ENCODE assay signal across 19 cellular contexts in genomic region chr2:65371094-65371474, GRCh38.
DNase-seq lines count a peak whose midpoint lies in the region; ATAC-seq, FAIRE-seq and TF ChIP-seq lines count a peak whose summit lies in the region.
"Had no signal": no experiment of that assay in that cellular context is flagged by ENCODE, and none has a peak within 500 bp of the region (broad histone marks: within the 10 kb centered on the region; RNA-seq: fewer than 3 reads in every experiment).

No MANE protein-coding gene starts in this region.

- no peak overlapping the region for H4K91ac ChIP-seq in neuronal stem cell (ENCODE audit: low read depth, low read length, poor library complexity)

- no peak overlapping the region for H3K23ac ChIP-seq in neuronal stem cell (ENCODE audit: low read depth, low read length, poor library complexity)

- no peak overlapping the region for H3K18ac ChIP-seq in neuronal stem cell (ENCODE audit: low read length)

- TF ChIP-seq RAD21 in HepG2 (CRISPR knock-in tag; IDR thresholded peaks at IDR 0.05): no peak

- no peak overlapping the region for H4K8ac ChIP-seq in neuronal stem cell (ENCODE audit: low read depth, low read length)

- no peak for DNase-seq in HepG2 (ENCODE audit: low spot score)
- DNase-seq in right lobe of liver: no peak
- DNase-seq in dorsolateral prefrontal cortex: no peak
- no peak for DNase-seq in neuronal stem cell (ENCODE audit: low spot score)
- no peak for DNase-seq in NOMO-1 treated with dmso at 0.1 percent for 144 hours (lab: John Stamatoyannopoulos, UW; ENCODE audit: unreplicated experiment)
- DNase-seq in AG08396 (ENCODE audit: low spot score): no peak
- no peak for DNase-seq in NCI-H1092 treated with DMSO at 0.1 percent for 48 hours (lab: John Stamatoyannopoulos, UW)
- no peak for DNase-seq in COLO668 (lab: John Stamatoyannopoulos, UW; ENCODE audit: unreplicated experiment)
- DNase-seq: activated CD4-positive, alpha-beta T cell treated with anti-CD3 and anti-CD28 coated beads, Interleukin-2, amount 50 U/mL, for 4 hours; activated naive CD4-positive, alpha-beta T cell; anterior cingulate cortex; CD8-positive, alpha-beta T cell; DND-41; kidney glomerular epithelial cell; small intestine; stimulated activated CD8-positive, alpha-beta memory T cell treated with anti-CD3 and anti-CD28 coated beads, Interleukin-4, amount 100 ng/mL, for 48 hours; T-helper 1 cell; thyroid gland had no signal

- intact Hi-C loops in HepG2 (cut with micrococcal nuclease; ENCODE audit: unreplicated experiment) (no loop called here), right lobe of liver (cut with DNase I) (loop anchor here in 1 of 2 donors (10.0 kb wide), 1 partner anchor 64 kb away; the partner anchor contains the start of gene SPRED2), dorsolateral prefrontal cortex (cut with DNase I) (no loop called here)

- 80% methylated on average over 2 of the region's 2 CpGs for WGBS in HepG2 (ENCODE audit: low lambda C conversion rate)
- 70% methylated on average over 2 of the region's 2 CpGs for WGBS in right lobe of liver (ENCODE audit: insufficient coverage, low coverage, low lambda C conversion rate, missing lambda C conversion rate)
- no CpG with 5 or more reads among the region's 2 CpGs for WGBS in neuronal stem cell (ENCODE audit: extremely low coverage in 2 of 2, insufficient read length in 2 of 2, insufficient replicate concordance in 1 of 2), 2 donors

- H3K4me2 ChIP-seq in HepG2 (ENCODE audit: low read depth, low read length) (peak overlapping the region; percentile 43), neuronal stem cell (ENCODE audit: insufficient read depth, low read length, poor library complexity, severe bottlenecking) (peak overlapping the region; percentile 28)
- H3K4me2 ChIP-seq: GM23338 had no signal

- H4K20me1 ChIP-seq in HepG2 (ENCODE audit: insufficient read depth, low read length): peaks cover 4% of the 10 kb centered on the region; the same call in 1 of the 2 replicates

- no peak overlapping the region for H3K14ac ChIP-seq in neuronal stem cell (ENCODE audit: low read length)

- H3K27me3 ChIP-seq in HepG2 (ENCODE audit: control insufficient read depth in 1 of 2, insufficient read depth in 2 of 2, low read length in 2 of 2) (no peaks in the 10 kb centered on the region), right lobe of liver (no peaks in the 10 kb centered on the region), dorsolateral prefrontal cortex (no peaks in the 10 kb centered on the region), neuronal stem cell (ENCODE audit: control insufficient read depth in 3 of 3, insufficient read depth in 3 of 3, low read depth in 1 of 3, low read length in 3 of 3) (no peaks in the 10 kb centered on the region)
- H3K27me3 ChIP-seq: thyroid gland had no signal

- H3K79me2 ChIP-seq in HepG2 (ENCODE audit: insufficient read depth, low read length): peaks cover 95% of the 10 kb centered on the region

- H3K27ac ChIP-seq in HepG2 (ENCODE audit: extremely low read length, insufficient read depth, low read length): peak overlapping the region; percentile 67
- peak overlapping the region in 1 of 3 donors; percentile 87 for H3K27ac ChIP-seq in right lobe of liver
- H3K27ac ChIP-seq in dorsolateral prefrontal cortex: peak overlapping the region in 58 of 59 donors; percentile 0 to 83 (median 60)
- peak overlapping the region; percentile 15 for H3K27ac ChIP-seq in neuronal stem cell (replicated peaks; ENCODE audit: low read length)

- no peak overlapping the region for H2AFZ ChIP-seq in HepG2 (ENCODE audit: low read length)
- no peak overlapping the region for H2AFZ ChIP-seq in neuronal stem cell (ENCODE audit: low read length)
- H2AFZ ChIP-seq: GM23338 had no signal

- no peak overlapping the region for H2BK15ac ChIP-seq in neuronal stem cell (ENCODE audit: low read length)

- H3K4me3 ChIP-seq in HepG2 (replicated peaks in 1 of 3; ENCODE audit: insufficient read depth in 1 of 3, low read depth in 2 of 3, low read length in 3 of 3) (no peak overlapping the region), right lobe of liver (no peak overlapping the region), dorsolateral prefrontal cortex (peak overlapping the region in 5 of 59 donors; percentile 0 to 18 (median 6)), neuronal stem cell (ENCODE audit: low read length in 2 of 2) (no peak overlapping the region)
- H3K4me3 ChIP-seq: GM23338, thyroid gland had no signal

- H3K4me1 ChIP-seq in HepG2 (ENCODE audit: insufficient read depth, low read length) (peaks cover 100% of the 10 kb centered on the region), right lobe of liver (peaks cover 0 to 65% (median 26%) of the 10 kb centered on the region in 4 donors), neuronal stem cell (ENCODE audit: control insufficient read depth in 2 of 2, insufficient read depth in 1 of 2, low read depth in 1 of 2, low read length in 2 of 2) (peaks cover 19 to 39% of the 10 kb centered on the region in 2 donors)

- POLR2A ChIA-PET in HepG2 (lab: Yijun Ruan, JAX): interaction anchor here (1.0 to 5.2 kb wide), 7 partner anchors 8 to 71 kb away, joined by 3 to 66 read pairs (median 5); partner anchors contain the start of gene SPRED2

- H3K4ac ChIP-seq in neuronal stem cell (ENCODE audit: low read length): no peak overlapping the region

- H2BK12ac ChIP-seq in neuronal stem cell (ENCODE audit: low read length): no peak overlapping the region

- BruUV-seq in HepG2 (replicated peaks; lab: Mats Ljungman, UMichigan): no TSS peak

- no peaks in the 10 kb centered on the region for H3K79me1 ChIP-seq in neuronal stem cell (ENCODE audit: low read depth, low read length)

- H3K9ac ChIP-seq in HepG2 (ENCODE audit: insufficient read depth, low read depth, low read length) (no peak overlapping the region), neuronal stem cell (ENCODE audit: low read depth, low read length, poor library complexity) (no peak overlapping the region)

- no peak overlapping the region for H2AK5ac ChIP-seq in neuronal stem cell (ENCODE audit: low read depth, low read length)

- H2BK120ac ChIP-seq in neuronal stem cell (ENCODE audit: low read depth, low read length): no peak overlapping the region

- ATAC-seq in HepG2 (no peak), right lobe of liver (no peak)
- ATAC-seq: CD8-positive, alpha-beta T cell; GM23338 had no signal

- H2BK5ac ChIP-seq in neuronal stem cell (ENCODE audit: low read length): no peak overlapping the region

- no peak for TF ChIP-seq EP300 in HepG2 (IDR thresholded peaks at IDR 0.05; ENCODE audit: low read depth in 2 of 2, low read length in 2 of 2)
- no peak for TF ChIP-seq EP300 in HepG2 (CRISPR knock-in tag; IDR thresholded peaks at IDR 0.05; ENCODE audit: borderline replicate concordance)

- in situ Hi-C loops in HepG2 (cut with HindIII; ENCODE audit: extremely low pct_ligation_motif_present, low pct_unique_long_range_greater_than_20kb): no loop called here

- no peak for TF ChIP-seq POLR2A in HepG2 (IDR thresholded peaks at IDR 0.05; ENCODE audit: insufficient read depth in 1 of 2, low read depth in 2 of 2, low read length in 2 of 2)
- TF ChIP-seq POLR2A in right lobe of liver (IDR thresholded peaks at IDR 0.05): no peak

- TF ChIP-seq CTCF in HepG2 (CRISPR knock-in tag; IDR thresholded peaks at IDR 0.05) (no peak), right lobe of liver (IDR thresholded peaks at IDR 0.05) (no peak), dorsolateral prefrontal cortex (IDR thresholded peaks at IDR 0.05 in 54 of 56, conservative IDR thresholded peaks at IDR 0.05 in 2 of 56; ENCODE audit: low read depth in 1 of 56, partially characterized antibody in 56 of 56) (no peak)

- CTCF ChIA-PET in HepG2 (lab: Yijun Ruan, JAX; ENCODE audit: low intra/inter-chr PET ratio, low total read pairs): no interaction called here

- H3K9me3 ChIP-seq in HepG2 (ENCODE audit: low read length) (no peaks in the 10 kb centered on the region), right lobe of liver (no peaks in the 10 kb centered on the region), neuronal stem cell (replicated peaks in 1 of 2; ENCODE audit: control insufficient read depth in 2 of 2, insufficient read depth in 1 of 2, low read depth in 1 of 2, low read length in 2 of 2) (no peaks in the 10 kb centered on the region)
- H3K9me3 ChIP-seq: thyroid gland had no signal

- H3K36me3 ChIP-seq in HepG2 (replicated peaks in 1 of 2; ENCODE audit: control insufficient read depth in 1 of 2, insufficient read depth in 2 of 2, low read length in 2 of 2): peaks cover 0 to 15% of the 10 kb centered on the region in 2 experiments; a peak in 2 of 5 replicates
- no peaks in the 10 kb centered on the region for H3K36me3 ChIP-seq in right lobe of liver
- peaks cover 0 to 5% of the 10 kb centered on the region in 2 donors for H3K36me3 ChIP-seq in neuronal stem cell (replicated peaks in 1 of 2; ENCODE audit: control insufficient read depth in 2 of 2, insufficient read depth in 2 of 2, low read length in 2 of 2)
- H3K36me3 ChIP-seq: thyroid gland had no signal

- no peak for FAIRE-seq in HepG2 (lab: Jason Lieb, UNC)
- FAIRE-seq: small intestine had no signal

TF ChIP-seq in HepG2, 621 proteins besides CTCF, POLR2A, EP300 and RAD21 (continues in another document):
- no peak for TF ChIP-seq HDAC2 (CRISPR knock-in tag; IDR thresholded peaks at IDR 0.05)
- TF ChIP-seq MLXIP (CRISPR knock-in tag; IDR thresholded peaks at IDR 0.05; ENCODE audit: borderline replicate concordance): no peak
- TF ChIP-seq HNRNPK (IDR thresholded peaks at IDR 0.05; ENCODE audit: low read depth, low read length, poor library complexity, severe bottlenecking): no peak
- 0 out of 2 replicates have a peak, but pooled peaks have one; percentile 51 for TF ChIP-seq FOXC1 (CRISPR knock-in tag; IDR thresholded peaks at IDR 0.05; ENCODE audit: borderline replicate concordance)
- TF ChIP-seq ISX (CRISPR knock-in tag; conservative IDR thresholded peaks at IDR 0.05): no peak
